In the genomic region with DNA sequence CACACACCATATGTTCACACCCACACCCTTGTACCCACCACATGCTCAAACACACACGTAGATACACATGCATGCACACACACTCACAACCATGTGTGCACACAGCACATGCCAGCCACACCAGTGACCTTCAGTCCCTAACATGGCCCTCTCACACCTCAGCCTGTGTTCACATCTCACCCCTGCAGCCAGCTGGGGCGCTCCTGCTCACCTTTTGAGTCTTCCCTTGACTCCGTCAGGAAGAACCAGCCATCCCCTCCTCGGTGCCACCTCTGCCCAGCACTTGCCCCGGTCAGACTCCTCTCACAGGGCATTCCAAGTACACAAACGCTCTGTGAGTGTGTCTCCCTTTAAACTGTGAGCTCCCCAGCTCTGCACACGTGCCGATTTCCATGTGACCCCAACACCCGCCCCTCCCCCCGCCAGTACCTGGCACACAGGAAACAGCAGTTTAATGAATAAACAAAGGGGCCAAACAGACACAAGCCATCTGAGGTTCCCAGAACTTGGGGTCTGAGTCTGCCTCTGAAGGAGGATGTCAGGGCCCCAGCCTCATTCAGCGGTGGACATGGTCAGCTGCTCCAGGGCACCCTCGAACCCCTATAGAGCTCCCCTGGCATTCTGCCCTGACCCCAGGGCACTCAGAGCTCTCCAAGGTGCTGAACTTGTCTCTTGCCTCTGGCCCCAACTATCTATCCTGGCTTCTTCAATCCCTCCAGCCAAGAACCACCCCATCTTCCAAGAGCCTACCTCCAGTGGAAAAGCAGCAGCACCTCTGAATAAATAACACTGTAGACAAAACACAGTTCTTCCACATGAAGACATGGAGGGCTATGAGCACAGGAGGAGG, we compare ENCODE assay signal across 1 cellular context.
TF ChIP-seq lines count a peak whose summit lies in the region.

No MANE protein-coding gene starts in this region.

TF ChIP-seq in Ishikawa, 13 proteins besides CTCF, POLR2A, EP300 and RAD21 (continued from another document):
- peak; percentile 95 for TF ChIP-seq NFIC (IDR thresholded peaks at IDR 0.05)
